Comparison of ENCODE assay signal across 8 cellular contexts in genomic region chr4:129095811-129096454, GRCh38. TPM values are rescaled to one million over a fixed set of nuclear protein-coding genes. Genes with fewer than 3 reads are reported as not detected.
A peak's percentile ranks its signal among the peaks of the same experiment; 100 is the strongest.
DNase-seq lines count a peak whose midpoint lies in the region; ATAC-seq and TF ChIP-seq lines count a peak whose summit lies in the region.

A gene with protein sequence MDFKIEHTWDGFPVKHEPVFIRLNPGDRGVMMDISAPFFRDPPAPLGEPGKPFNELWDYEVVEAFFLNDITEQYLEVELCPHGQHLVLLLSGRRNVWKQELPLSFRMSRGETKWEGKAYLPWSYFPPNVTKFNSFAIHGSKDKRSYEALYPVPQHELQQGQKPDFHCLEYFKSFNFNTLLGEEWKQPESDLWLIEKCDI (plus strand): TSS chr4:129096152. CDS start chr4:129102611, 6,459 bp downstream.

- H3K9me2 ChIP-seq in DOHH2 (replicated peaks; ENCODE audit: control insufficient read depth, low read length) = no peaks in the 10 kb centered on the region

- H3K4me3 ChIP-seq in DOHH2 (ENCODE audit: low read length) (peak within 1 kb of the TSS; percentile 95), trophoblast cell (ENCODE audit: low read depth, low read length) (peak within 1 kb of the TSS; percentile 71), transverse colon (peak within 1 kb of the TSS; percentile 8 to 80 (median 56))

- peak within 1 kb of the TSS; percentile 88 to 99 (median 94) for H3K27ac Mint-ChIP-seq in IgD-negative memory B cell

- peak within 1 kb of the TSS; percentile 88 for H2AFZ ChIP-seq in trophoblast cell (ENCODE audit: insufficient read depth, low read length, poor library complexity)

- no peaks in the 10 kb centered on the region for H3K9me3 ChIP-seq in DOHH2 (ENCODE audit: control insufficient read depth, insufficient read depth, low read length)
- no peaks in the 10 kb centered on the region for H3K9me3 ChIP-seq in trophoblast cell (ENCODE audit: insufficient read depth, low read depth, low read length)
- no peaks in the 10 kb centered on the region for H3K9me3 ChIP-seq in transverse colon

- TF ChIP-seq CTCF in DOHH2 (IDR thresholded peaks at IDR 0.05; ENCODE audit: low read depth, low read length, poor library complexity, severe bottlenecking) (no peak), transverse colon (IDR thresholded peaks at IDR 0.05) (no peak)

- no peaks in the 10 kb centered on the region for H3K9me3 Mint-ChIP-seq in IgD-negative memory B cell

- peak within 1 kb of the TSS; percentile 50 for H3K9ac ChIP-seq in trophoblast cell (ENCODE audit: low read length)

- H3K4me1 ChIP-seq in DOHH2 (ENCODE audit: control insufficient read depth, low read length) (peaks cover 44% of the 10 kb centered on the region), trophoblast cell (ENCODE audit: control insufficient read depth in 1 of 2, insufficient read depth in 2 of 2, low read length in 2 of 2) (peaks cover 5% of the 10 kb centered on the region in 2 experiments), transverse colon (peaks cover 7 to 49% (median 13%) of the 10 kb centered on the region in 4 donors)

- WGBS in trophoblast cell (ENCODE audit: extremely low coverage, insufficient coverage, insufficient read length) = no CpG with 5 or more reads among the region's 14 CpGs
- 1 to 16% methylated on average over 8 to 14 of the region's 14 CpGs for WGBS in transverse colon (ENCODE audit: low coverage in 1 of 2), 2 donors

- H2AK5ac ChIP-seq in trophoblast cell (ENCODE audit: low read length) = no peak within 1 kb of the TSS

- peak; percentile 67 for DNase-seq in SKM-1 (lab: John Stamatoyannopoulos, UW; ENCODE audit: unreplicated experiment)
- DNase-seq in activated naive CD8-positive, alpha-beta T cell treated with anti-CD3 and anti-CD28 coated beads, Interleukin-2, amount 50 U/mL, for 16 hours (ENCODE audit: low read depth, low spot score) = peak; percentile 59
- peak; percentile 78 for DNase-seq in Right ventricle myocardium superior
- peak; percentile 55 to 77 for DNase-seq in trophoblast cell
- peak; percentile 76 for DNase-seq in transverse colon

- H3K4ac ChIP-seq in trophoblast cell (ENCODE audit: low read depth, low read length) = no peak within 1 kb of the TSS

- H4K12ac ChIP-seq in trophoblast cell (ENCODE audit: low read depth, low read length) = no peak within 1 kb of the TSS

- H2BK12ac ChIP-seq in trophoblast cell (ENCODE audit: low read length) = no peak within 1 kb of the TSS

- H3K14ac ChIP-seq in trophoblast cell (ENCODE audit: low read length) = no peak within 1 kb of the TSS

- ATAC-seq in GM21576 (IDR thresholded peaks at IDR 0.05; ENCODE audit: unreplicated experiment) (peak; percentile 43), Right ventricle myocardium superior (ENCODE audit: poor library complexity) (peak; percentile 62)

- no peak for TF ChIP-seq EP300 in transverse colon (IDR thresholded peaks at IDR 0.05; ENCODE audit: low read depth)

- peaks cover 18 to 24% (median 24%) of the 10 kb centered on the region in 3 donors for H3K4me1 Mint-ChIP-seq in IgD-negative memory B cell

- H3K4me2 ChIP-seq in DOHH2 (ENCODE audit: low read length) = peak within 1 kb of the TSS; percentile 89
- peak within 1 kb of the TSS; percentile 61 for H3K4me2 ChIP-seq in trophoblast cell (ENCODE audit: low read length)

- peak within 1 kb of the TSS; percentile 50 for H4K8ac ChIP-seq in trophoblast cell (ENCODE audit: low read depth, low read length)

- peaks cover 3% of the 10 kb centered on the region; the same call in 1 of the 2 replicates for H4K20me1 ChIP-seq in DOHH2 (ENCODE audit: control insufficient read depth, insufficient read depth, low read depth, low read length)

- peak within 1 kb of the TSS; percentile 50 for H2BK5ac ChIP-seq in trophoblast cell (ENCODE audit: low read depth, low read length, poor library complexity)

- peak within 1 kb of the TSS; percentile 49 for H3K27ac ChIP-seq in DOHH2 (ENCODE audit: low read depth, low read length)
- peak within 1 kb of the TSS; percentile 79 for H3K27ac ChIP-seq in trophoblast cell (ENCODE audit: low read depth, low read length)
- H3K27ac ChIP-seq in transverse colon = peak within 1 kb of the TSS; percentile 70 to 93 (median 86)

- peak; percentile 45 for TF ChIP-seq POLR2A in transverse colon (IDR thresholded peaks at IDR 0.05)

- peak within 1 kb of the TSS; percentile 8 for H2BK120ac ChIP-seq in trophoblast cell (ENCODE audit: insufficient read depth, low read length, poor library complexity)

- in situ Hi-C loops in transverse colon (cut with MboI; ENCODE audit: low pct_ligation_motif_present in 1 of 4, low pct_unique_long_range_greater_than_20kb in 1 of 4, low sequenced_read_pairs in 3 of 4) = loop anchor here in 1 of 4 donors (25.0 kb wide), 2 partner anchors 284 to 534 kb away; partner anchors contain the start of gene JADE1

- H3K4me3 Mint-ChIP-seq in IgD-negative memory B cell = peak within 1 kb of the TSS; percentile 95 to 98 (median 97)

- no peaks in the 10 kb centered on the region for H3K27me3 Mint-ChIP-seq in IgD-negative memory B cell

- peaks cover 3% of the 10 kb centered on the region for H3K36me3 Mint-ChIP-seq in IgD-negative memory B cell

- H3K18ac ChIP-seq in trophoblast cell (ENCODE audit: low read length) = no peak within 1 kb of the TSS

- H3K36me3 ChIP-seq in DOHH2 (ENCODE audit: control insufficient read depth, low read length) (no peaks in the 10 kb centered on the region; the same call in 1 of the 2 replicates), trophoblast cell (ENCODE audit: control insufficient read depth in 1 of 2, insufficient read depth in 2 of 2, low read length in 2 of 2) (no peaks in the 10 kb centered on the region), transverse colon (no peaks in the 10 kb centered on the region)

- H3F3A ChIP-seq in DOHH2 (ENCODE audit: control insufficient read depth, insufficient read depth) = no peaks in the 10 kb centered on the region

- no peak within 1 kb of the TSS for H3K23ac ChIP-seq in trophoblast cell (ENCODE audit: low read length)

- intact Hi-C loops in Right ventricle myocardium superior (cut with DNase I) (no loop called here), transverse colon (cut with DNase I; ENCODE audit: low total_unique reads) (loop anchor here (10.0 kb wide), 1 partner anchor 531 kb away; no protein-coding TSS in a partner anchor)

- H3K79me1 ChIP-seq in trophoblast cell (ENCODE audit: low read length) = peaks cover 4% of the 10 kb centered on the region

- H3K79me2 ChIP-seq in DOHH2 (ENCODE audit: control insufficient read depth, low read length) (peaks cover 24% of the 10 kb centered on the region), trophoblast cell (ENCODE audit: control insufficient read depth, insufficient read depth, low read length, poor library complexity) (peaks cover 3% of the 10 kb centered on the region)

- peak within 1 kb of the TSS; percentile 26 for H4K91ac ChIP-seq in trophoblast cell (ENCODE audit: low read depth, low read length)

- no peaks in the 10 kb centered on the region for H3K27me3 ChIP-seq in DOHH2 (ENCODE audit: control insufficient read depth, low read length)
- no peaks in the 10 kb centered on the region for H3K27me3 ChIP-seq in trophoblast cell (ENCODE audit: insufficient read depth, low read length)
- no peaks in the 10 kb centered on the region for H3K27me3 ChIP-seq in transverse colon

RNA-seq across cellular contexts. Expression of the gene that starts here (rescaled TPM):
- 7.7 TPM for polyA plus RNA-seq in IgD-negative memory B cell
- total RNA-seq in Right ventricle myocardium superior (3.3 TPM), transverse colon (10 to 100 TPM in 3 of 4 donors, 1 to 10 TPM in 1; 6.0 to 36.2 (median 21.9) TPM)
- polyA plus RNA-seq in trophoblast cell (2013) = 10.5 and 11.9 TPM in 2 replicates

Comparison
In these comparisons a context has a peak if more than half of its experiments do, and no peak if none do; other contexts are left out.
1. Peak in every context shown above with its lines: DNase-seq, ATAC-seq, H3K4me3 ChIP-seq and H3K27ac ChIP-seq.